ENCODE assay signal across 21 cellular contexts in genomic region chr11:110474578-110474977, GRCh38.
"Had no signal": no experiment of that assay in that cellular context is flagged by ENCODE, and none has a peak within 500 bp of the region (broad histone marks: within the 10 kb centered on the region; RNA-seq: fewer than 3 reads in every experiment).

No MANE protein-coding gene starts in this region.

- H3K9ac ChIP-seq: parathyroid adenoma had no signal

- H2AFZ ChIP-seq: parathyroid adenoma had no signal

- H3K4me3 Mint-ChIP-seq: immature natural killer cell; natural killer cell treated with Interleukin-12 subunit alpha and Interleukin-12 subunit beta and Interleukin-15 and Interleukin-18, amount 100 ng/mL, for 72 hours; stimulated activated naive B cell treated with anti-CD40 and anti-IgM and Interleukin-4, amounts not matched to agents 10 μg/mL and 1 μg/mL and 100 μg/mL, for 72 hours had no signal

- H3K27ac Mint-ChIP-seq: immature natural killer cell; natural killer cell treated with Interleukin-12 subunit alpha and Interleukin-12 subunit beta and Interleukin-15 and Interleukin-18, amount 100 ng/mL, for 72 hours; stimulated activated naive B cell treated with anti-CD40 and anti-IgM and Interleukin-4, amounts not matched to agents 10 μg/mL and 1 μg/mL and 100 μg/mL, for 72 hours had no signal

- H3K4me3 ChIP-seq: esophagus muscularis mucosa, gastrocnemius medialis, left ventricle myocardium inferior, lung, psoas muscle, right lobe of liver, stomach, thoracic aorta, transverse colon had no signal

- H3K4me1 Mint-ChIP-seq: immature natural killer cell had no signal

- H3K9me3 ChIP-seq: esophagus muscularis mucosa, gastrocnemius medialis, left ventricle myocardium inferior, psoas muscle, right lobe of liver, stomach, thoracic aorta, transverse colon had no signal

- H3K79me2 ChIP-seq: parathyroid adenoma had no signal

- H3K36me3 ChIP-seq: esophagus muscularis mucosa, gastrocnemius medialis, left ventricle myocardium inferior, right lobe of liver, thoracic aorta, transverse colon had no signal

- H3K4me1 ChIP-seq: parathyroid adenoma, right lobe of liver had no signal

- DNase-seq: effector memory CD4-positive, alpha-beta T cell; gastrocnemius medialis; immature natural killer cell; left ventricle myocardium inferior; mesenchymal stem cell; midbrain; psoas muscle; retina; right lobe of liver; stimulated activated CD4-positive, alpha-beta T cell treated with anti-CD3 and anti-CD28 coated beads, Interleukin-4, amount 100 ng/mL, for 1 hour; stimulated activated naive B cell treated with anti-CD40 and anti-IgM and Interleukin-4, amounts not matched to agents 10 μg/mL and 1 μg/mL and 100 μg/mL, for 72 hours; stomach; substantia nigra; transverse colon had no signal

- H3K27ac ChIP-seq: epithelial cell of prostate, esophagus muscularis mucosa, gastrocnemius medialis, left ventricle myocardium inferior, parathyroid adenoma, psoas muscle, right lobe of liver, stomach, thoracic aorta, transverse colon had no signal

- FAIRE-seq: keratinocyte had no signal

- H3K36me3 Mint-ChIP-seq: natural killer cell treated with Interleukin-12 subunit alpha and Interleukin-12 subunit beta and Interleukin-15 and Interleukin-18, amount 100 ng/mL, for 72 hours had no signal

- H3K27me3 Mint-ChIP-seq: natural killer cell treated with Interleukin-12 subunit alpha and Interleukin-12 subunit beta and Interleukin-15 and Interleukin-18, amount 100 ng/mL, for 72 hours; stimulated activated naive B cell treated with anti-CD40 and anti-IgM and Interleukin-4, amounts not matched to agents 10 μg/mL and 1 μg/mL and 100 μg/mL, for 72 hours had no signal

- H3K27me3 ChIP-seq: esophagus muscularis mucosa, gastrocnemius medialis, right lobe of liver, stomach, transverse colon had no signal

- H3K9me3 Mint-ChIP-seq: immature natural killer cell; natural killer cell treated with Interleukin-12 subunit alpha and Interleukin-12 subunit beta and Interleukin-15 and Interleukin-18, amount 100 ng/mL, for 72 hours; stimulated activated naive B cell treated with anti-CD40 and anti-IgM and Interleukin-4, amounts not matched to agents 10 μg/mL and 1 μg/mL and 100 μg/mL, for 72 hours had no signal
